Comparison of ENCODE assay signal across 16 cellular contexts in genomic region chr3:42991369-42992315, GRCh38. TPM values are rescaled to one million over a fixed set of nuclear protein-coding genes. Genes with fewer than 3 reads are reported as not detected.
DNase-seq lines count a peak whose midpoint lies in the region; ATAC-seq and TF ChIP-seq lines count a peak whose summit lies in the region.
"Had no signal": no experiment of that assay in that cellular context is flagged by ENCODE, and none has a peak within 500 bp of the region (broad histone marks: within the 10 kb centered on the region; RNA-seq: fewer than 3 reads in every experiment).

No MANE protein-coding gene starts in this region.

- no peak for DNase-seq in NT2/D1 (ENCODE audit: low read depth, low spot score)
- DNase-seq in central memory CD8-positive, alpha-beta T cell (ENCODE audit: low spot score in 2 of 2) = no peak
- DNase-seq in medulla oblongata (ENCODE audit: extremely low spot score) = peak; percentile 90
- no peak for DNase-seq in testis
- no peak for DNase-seq in mammary epithelial cell
- no peak for DNase-seq in middle frontal gyrus (ENCODE audit: extremely low spot score, low spot score)
- no peak for DNase-seq in NCI-H2196 treated with DMSO at 0.1 percent for 48 hours (lab: John Stamatoyannopoulos, UW; ENCODE audit: unreplicated experiment)
- DNase-seq: activated CD4-positive, alpha-beta T cell treated with anti-CD3 and anti-CD28 coated beads for 36 hours; activated T-cell treated with anti-CD3 and anti-CD28 coated beads for 4 hours; esophagus squamous epithelium; NCI-H1092; NCI-H2171 treated with DMSO at 0.1 percent for 48 hours; stimulated activated CD4-positive, alpha-beta T cell treated with anti-CD3 and anti-CD28 coated beads, Interleukin-4, amount 100 ng/mL, for 24 hours; T-helper 9 cell had no signal

- intact Hi-C loops in testis (cut with DNase I; ENCODE audit: low total_unique reads) = no loop called here
- intact Hi-C loops in mammary epithelial cell (cut with micrococcal nuclease) = no loop called here

- H3K9me3 ChIP-seq in NT2/D1 (ENCODE audit: insufficient read depth, low read length) (no peaks in the 10 kb centered on the region), testis (no peaks in the 10 kb centered on the region), mammary epithelial cell (replicated peaks; ENCODE audit: insufficient read depth, low read length) (no peaks in the 10 kb centered on the region)
- H3K9me3 ChIP-seq: esophagus squamous epithelium had no signal

- no peaks in the 10 kb centered on the region for H3K36me3 Mint-ChIP-seq in central memory CD8-positive, alpha-beta T cell (ENCODE audit: insufficient read depth)
- H3K36me3 Mint-ChIP-seq: natural killer cell treated with Interleukin-12 subunit alpha and Interleukin-12 subunit beta and Interleukin-15 and Interleukin-18, amount 100 ng/mL, for 72 hours had no signal

- no peaks in the 10 kb centered on the region for H4K20me1 ChIP-seq in mammary epithelial cell (ENCODE audit: insufficient read depth, low read length)

- H3K27me3 ChIP-seq in NT2/D1 (ENCODE audit: insufficient read depth, insufficient read length) (no peaks in the 10 kb centered on the region), testis (no peaks in the 10 kb centered on the region), mammary epithelial cell (ENCODE audit: insufficient read depth, low read length) (no peaks in the 10 kb centered on the region)
- H3K27me3 ChIP-seq: esophagus squamous epithelium had no signal

- no peak overlapping the region for H3K4me3 Mint-ChIP-seq in central memory CD8-positive, alpha-beta T cell
- H3K4me3 Mint-ChIP-seq: activated CD4-positive, alpha-beta T cell treated with anti-CD3 and anti-CD28 coated beads for 36 hours; dendritic cell treated with granulocyte-macrophage colony-stimulating factor and Interleukin-4, amounts not matched to agents 40 ng/mL and 50 ng/mL, for 4 days; natural killer cell treated with Interleukin-12 subunit alpha and Interleukin-12 subunit beta and Interleukin-15 and Interleukin-18, amount 100 ng/mL, for 72 hours had no signal

- H3K27me3 Mint-ChIP-seq in central memory CD8-positive, alpha-beta T cell = peaks cover 9% of the 10 kb centered on the region
- H3K27me3 Mint-ChIP-seq: activated CD4-positive, alpha-beta T cell treated with anti-CD3 and anti-CD28 coated beads for 36 hours; dendritic cell treated with granulocyte-macrophage colony-stimulating factor and Interleukin-4, amounts not matched to agents 40 ng/mL and 50 ng/mL, for 4 days had no signal

- H3K9ac ChIP-seq in NT2/D1 (ENCODE audit: insufficient read length, low read depth) (peak overlapping the region; percentile 34), mammary epithelial cell (ENCODE audit: insufficient read depth, low read length) (no peak overlapping the region)

- H3K4me2 ChIP-seq in mammary epithelial cell (ENCODE audit: insufficient read depth, low read depth, low read length) = no peak overlapping the region

- dilution Hi-C loops in mammary epithelial cell (cut with HindIII; ENCODE audit: low sequenced_read_pairs) = no loop called here

- no TSS peak for BruUV-seq in mammary epithelial cell (replicated peaks; lab: Mats Ljungman, UMichigan)

- no peak overlapping the region for H2AFZ ChIP-seq in mammary epithelial cell (ENCODE audit: low read depth, low read length)

- H3K4me3 ChIP-seq in NT2/D1 (ENCODE audit: insufficient read length, low read depth) (no peak overlapping the region), testis (no peak overlapping the region), mammary epithelial cell (replicated peaks in 1 of 3; ENCODE audit: insufficient read depth in 1 of 3, low read depth in 2 of 3, low read length in 3 of 3) (no peak overlapping the region)
- H3K4me3 ChIP-seq: esophagus squamous epithelium had no signal

- H3K36me3 ChIP-seq in NT2/D1 (ENCODE audit: insufficient read depth, insufficient read length, low read length) (no peaks in the 10 kb centered on the region), testis (ENCODE audit: low read depth, missing control alignments) (no peaks in the 10 kb centered on the region), mammary epithelial cell (ENCODE audit: insufficient read depth, low read length) (no peaks in the 10 kb centered on the region)
- H3K36me3 ChIP-seq: esophagus squamous epithelium had no signal

- CTCF ChIA-PET in mammary epithelial cell (lab: Charles Lee; ENCODE audit: low non-redundant PET) = no interaction called here

- 44 to 46% methylated on average over 7 to 10 of the region's 10 CpGs for WGBS in testis, 2 donors
- whole genome bisulfite sequencing in mammary epithelial cell (ENCODE audit: low coverage, missing lambda C conversion rate) = 12% methylated on average over 8 of the region's 10 CpGs

- H3K4me1 ChIP-seq in NT2/D1 (ENCODE audit: insufficient read depth, insufficient read length) (peaks cover 6% of the 10 kb centered on the region), testis (peaks cover 21% of the 10 kb centered on the region), mammary epithelial cell (ENCODE audit: insufficient read depth, low read length) (no peaks in the 10 kb centered on the region)

- TF ChIP-seq POLR2A in testis (IDR thresholded peaks at IDR 0.05) = no peak

- H3K27ac ChIP-seq in testis (peak overlapping the region; percentile 11 to 54), mammary epithelial cell (ENCODE audit: insufficient read depth, low read depth, low read length) (no peak overlapping the region)

- no peaks in the 10 kb centered on the region for H3K4me1 Mint-ChIP-seq in central memory CD8-positive, alpha-beta T cell
- H3K4me1 Mint-ChIP-seq: activated CD4-positive, alpha-beta T cell treated with anti-CD3 and anti-CD28 coated beads for 36 hours had no signal

- no peaks in the 10 kb centered on the region for H3K79me2 ChIP-seq in mammary epithelial cell (ENCODE audit: insufficient read depth, low read length)

- in situ Hi-C loops in mammary epithelial cell (cut with MboI; ENCODE audit: low sequenced_read_pairs in 2 of 2) = no loop called here

- peak overlapping the region; percentile 10 for H3K27ac Mint-ChIP-seq in central memory CD8-positive, alpha-beta T cell (ENCODE audit: low read depth)
- H3K27ac Mint-ChIP-seq: activated CD4-positive, alpha-beta T cell treated with anti-CD3 and anti-CD28 coated beads for 36 hours; dendritic cell treated with granulocyte-macrophage colony-stimulating factor and Interleukin-4, amounts not matched to agents 40 ng/mL and 50 ng/mL, for 4 days; natural killer cell treated with Interleukin-12 subunit alpha and Interleukin-12 subunit beta and Interleukin-15 and Interleukin-18, amount 100 ng/mL, for 72 hours had no signal

- no peak for TF ChIP-seq CTCF in testis (IDR thresholded peaks at IDR 0.05)
- TF ChIP-seq CTCF in mammary epithelial cell (conservative IDR thresholded peaks at IDR 0.05 in 1 of 2, IDR thresholded peaks at IDR 0.05 in 1 of 2; ENCODE audit: extremely low read depth in 1 of 2, insufficient read depth in 1 of 2, low read depth in 1 of 2, low read length in 2 of 2) = no peak

- no peak for ATAC-seq in central memory CD8-positive, alpha-beta T cell (replicated peaks; ENCODE audit: extremely low read depth, poor library complexity, severe bottlenecking)
- ATAC-seq: activated CD4-positive, alpha-beta T cell treated with anti-CD3 and anti-CD28 coated beads for 36 hours had no signal

- H3K9me3 Mint-ChIP-seq in central memory CD8-positive, alpha-beta T cell = no peaks in the 10 kb centered on the region
- H3K9me3 Mint-ChIP-seq: dendritic cell treated with granulocyte-macrophage colony-stimulating factor and Interleukin-4, amounts not matched to agents 40 ng/mL and 50 ng/mL, for 4 days; natural killer cell treated with Interleukin-12 subunit alpha and Interleukin-12 subunit beta and Interleukin-15 and Interleukin-18, amount 100 ng/mL, for 72 hours had no signal

RNA-seq across cellular contexts. Expression of gene GASK1A, which starts 12.5 kb away (rescaled TPM):
- total RNA-seq in testis = 10 to 100 TPM; 18.7 to 22.2 TPM
- polyA plus RNA-seq in testis (ENCODE audit: insufficient read depth, low read depth, low replicate concordance) = 6.2 TPM
- total RNA-seq in mammary epithelial cell = 1 to 10 TPM; 1.1 to 2.5 TPM
- polyA plus RNA-seq in mammary epithelial cell = 0.20 TPM
- polyA minus RNA-seq in mammary epithelial cell = not detected
- total RNA-seq: activated CD4-positive, alpha-beta T cell treated with anti-CD3 and anti-CD28 coated beads for 36 hours had no signal

Comparison
In these comparisons a context has a peak if more than half of its experiments do, and no peak if none do; other contexts are left out.
1. RNA of gene GASK1A, which starts 12.5 kb away (total RNA-seq): 18.7 to 22.2 TPM in testis; 1.1 to 2.5 TPM in mammary epithelial cell; every median in the first group is over 4 times any median in the second.